Comparison of ENCODE assay signal across 12 cellular contexts in the genomic region with DNA sequence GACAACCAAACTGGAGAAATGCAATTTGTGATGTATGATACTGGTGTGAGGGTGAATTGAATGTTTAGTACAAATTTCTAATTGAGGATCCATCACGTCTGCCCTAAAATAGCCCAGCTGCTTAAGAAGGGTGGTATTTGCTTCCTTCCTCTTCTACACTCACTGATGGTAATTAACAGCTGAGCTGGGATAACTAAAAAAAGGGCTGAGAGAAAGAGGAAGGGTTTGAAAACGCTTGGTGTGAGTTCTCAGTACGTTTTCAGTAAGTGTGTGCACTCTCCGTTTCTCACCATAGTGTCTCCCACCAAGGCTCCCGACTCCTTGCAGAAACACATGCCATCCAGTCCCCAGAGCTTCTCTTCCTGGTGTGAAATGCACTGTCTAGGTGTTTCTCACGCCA. TPM values are rescaled to one million over a fixed set of nuclear protein-coding genes. Genes with fewer than 3 reads are reported as not detected.
DNase-seq lines count a peak whose midpoint lies in the region; ATAC-seq and TF ChIP-seq lines count a peak whose summit lies in the region.
"Had no signal": no experiment of that assay in that cellular context is flagged by ENCODE, and none has a peak within 500 bp of the region (broad histone marks: within the 10 kb centered on the region; RNA-seq: fewer than 3 reads in every experiment).

No MANE protein-coding gene starts in this region.

- peak overlapping the region; percentile 56 to 62 for H3K4me3 Mint-ChIP-seq in stimulated activated naive B cell treated with anti-CD40 and anti-IgM and Interleukin-4, amounts not matched to agents 10 μg/mL and 1 μg/mL and 100 μg/mL, for 72 hours
- H3K4me3 Mint-ChIP-seq: activated T-cell treated with anti-CD3 and anti-CD28 coated beads, Interleukin-2, amount 50 U/mL, for 4 hours had no signal

- no peaks in the 10 kb centered on the region for H3K27me3 Mint-ChIP-seq in stimulated activated naive B cell treated with anti-CD40 and anti-IgM and Interleukin-4, amounts not matched to agents 10 μg/mL and 1 μg/mL and 100 μg/mL, for 72 hours

- DNase-seq in NOMO-1 treated with DMSO at 0.1 percent for 48 hours (lab: John Stamatoyannopoulos, UW; ENCODE audit: unreplicated experiment) (peak; percentile 96), heart right ventricle (no peak), activated gamma-delta T cell treated with Interleukin-2 at 50 U/mL for 16 hours (no peak), NCI-H1092 (lab: John Stamatoyannopoulos, UW) (no peak)
- no peak for DNase-seq in stimulated activated naive B cell treated with anti-CD40 and anti-IgM and Interleukin-4, amounts not matched to agents 10 μg/mL and 1 μg/mL and 100 μg/mL, for 72 hours
- DNase-seq: activated T-cell treated with anti-CD3 and anti-CD28 coated beads, Interleukin-2, amount 50 U/mL, for 4 hours; aorta; DMS79 treated with DMSO at 0.1 percent for 48 hours; PC-3 had no signal

- peaks cover 44 to 59% of the 10 kb centered on the region in 2 donors for H3K4me1 Mint-ChIP-seq in stimulated activated naive B cell treated with anti-CD40 and anti-IgM and Interleukin-4, amounts not matched to agents 10 μg/mL and 1 μg/mL and 100 μg/mL, for 72 hours

- H3K27ac ChIP-seq in heart right ventricle, result peak overlapping the region in 2 of 10 donors; percentile 27 to 81
- H3K27ac ChIP-seq: VCaP had no signal

- no peak for TF ChIP-seq CTCF in heart right ventricle (IDR thresholded peaks at IDR 0.05)

- peak overlapping the region; percentile 96 for H3K27ac Mint-ChIP-seq in stimulated activated naive B cell treated with anti-CD40 and anti-IgM and Interleukin-4, amounts not matched to agents 10 μg/mL and 1 μg/mL and 100 μg/mL, for 72 hours

- H3K9me3 ChIP-seq in heart right ventricle, result peaks cover 0 to 14% (median 0%) of the 10 kb centered on the region in 11 donors

- H3K27me3 ChIP-seq in heart right ventricle, result peaks cover 0 to 27% (median 13%) of the 10 kb centered on the region in 7 donors

- WGBS in heart right ventricle, 2 donors, result 63 to 66% methylated on average over 6 of the region's 6 CpGs

- peaks cover 0 to 57% (median 0%) of the 10 kb centered on the region in 9 donors for H3K4me1 ChIP-seq in heart right ventricle

- intact Hi-C loops in heart right ventricle (cut with DNase I), result no loop called here

- peak; percentile 36 for ATAC-seq in GM21447 (IDR thresholded peaks at IDR 0.05; ENCODE audit: unreplicated experiment)
- peak in 5 of 8 donors; percentile 34 to 60 (median 49) for ATAC-seq in heart right ventricle
- ATAC-seq in stimulated activated naive B cell treated with anti-CD40 and anti-IgM and Interleukin-4, amounts not matched to agents 10 μg/mL and 1 μg/mL and 100 μg/mL, for 72 hours (replicated peaks), result peak; percentile 57 to 59
- no peak for ATAC-seq in GM21381 (IDR thresholded peaks at IDR 0.05; ENCODE audit: unreplicated experiment)
- ATAC-seq: activated T-cell treated with anti-CD3 and anti-CD28 coated beads, Interleukin-2, amount 50 U/mL, for 4 hours; PC-3 had no signal

- no peak overlapping the region for H3K4me3 ChIP-seq in heart right ventricle

- H3K36me3 Mint-ChIP-seq in stimulated activated naive B cell treated with anti-CD40 and anti-IgM and Interleukin-4, amounts not matched to agents 10 μg/mL and 1 μg/mL and 100 μg/mL, for 72 hours, result no peaks in the 10 kb centered on the region

- no peaks in the 10 kb centered on the region for H3K9me3 Mint-ChIP-seq in stimulated activated naive B cell treated with anti-CD40 and anti-IgM and Interleukin-4, amounts not matched to agents 10 μg/mL and 1 μg/mL and 100 μg/mL, for 72 hours
- H3K9me3 Mint-ChIP-seq: activated T-cell treated with anti-CD3 and anti-CD28 coated beads, Interleukin-2, amount 50 U/mL, for 4 hours had no signal

- H3K36me3 ChIP-seq in heart right ventricle, result no peaks in the 10 kb centered on the region

RNA-seq across cellular contexts. Expression of a gene that starts 54.3 kb away (rescaled TPM):
- total RNA-seq in heart right ventricle, result 10 to 100 TPM in 3 of 10 donors, 1 to 10 TPM in 7; 2.7 to 19.2 (median 6.9) TPM
- polyA plus RNA-seq in heart right ventricle, result 10 to 100 TPM in 1 of 2 donors, 1 to 10 TPM in 1; 3.8 to 14.0 TPM
